ENCODE assay signal across 8 cellular contexts in the genomic region with DNA sequence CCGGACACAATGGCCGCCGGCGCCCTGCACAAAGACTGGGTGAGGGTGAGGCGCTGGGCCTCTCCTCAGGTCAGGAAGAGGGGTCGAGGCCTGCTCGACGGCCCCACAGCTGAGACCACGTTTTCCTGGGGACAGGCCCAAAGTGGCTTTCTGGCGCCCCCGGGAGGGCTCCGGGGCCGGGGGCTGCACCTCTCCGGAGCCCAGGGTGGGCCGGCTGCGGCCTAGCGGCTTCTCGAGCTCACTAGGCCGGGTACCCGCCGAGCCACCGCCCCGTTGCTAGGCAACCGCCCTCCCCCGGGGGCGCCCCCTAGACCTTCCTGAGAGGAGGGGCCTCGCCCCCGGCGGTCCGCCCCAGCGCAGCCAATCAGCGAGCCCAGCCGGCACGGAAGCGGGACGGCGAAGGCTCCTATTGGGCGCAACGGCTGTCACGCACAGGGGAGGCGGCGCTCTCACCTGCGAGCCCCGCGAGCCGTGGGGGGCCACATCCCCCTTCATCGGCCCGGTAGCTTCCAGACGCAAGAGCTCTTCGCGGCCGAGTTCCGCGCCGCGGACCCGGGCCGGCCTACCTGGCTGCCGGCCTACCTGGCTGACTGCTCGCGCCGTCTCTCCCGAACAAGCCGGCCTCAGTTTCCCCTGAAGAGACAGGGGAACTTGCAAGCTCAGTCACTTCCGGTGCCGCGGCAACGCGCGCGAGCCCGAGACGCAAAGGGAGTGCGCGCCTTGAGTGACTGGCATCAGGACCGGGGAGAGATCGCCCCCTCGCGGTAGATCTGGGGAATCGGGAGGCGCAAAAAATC. TPM values are rescaled to one million over a fixed set of nuclear protein-coding genes. Genes with fewer than 3 reads are reported as not detected.
DNase-seq lines count a peak whose midpoint lies in the region; ATAC-seq and TF ChIP-seq lines count a peak whose summit lies in the region.

No MANE protein-coding gene starts in this region.

- H3K4me3 ChIP-seq in kidney epithelial cell (ENCODE audit: low read depth, low read length): peak overlapping the region; percentile 75

- H3K27me3 ChIP-seq in kidney epithelial cell (ENCODE audit: control insufficient read depth, insufficient read depth, low read length): no peaks in the 10 kb centered on the region

- peak; percentile 88 for TF ChIP-seq CTCF in kidney epithelial cell (IDR thresholded peaks at IDR 0.05; ENCODE audit: insufficient read depth, low read length, poor library complexity, severe bottlenecking)

- H3K36me3 Mint-ChIP-seq in central memory CD8-positive, alpha-beta T cell (ENCODE audit: insufficient read depth): peaks cover 16% of the 10 kb centered on the region

- H3K4me3 Mint-ChIP-seq in central memory CD8-positive, alpha-beta T cell: peak overlapping the region; percentile 96

- peak; percentile 86 for ATAC-seq in GM19025 (IDR thresholded peaks at IDR 0.05; ENCODE audit: low read depth, unreplicated experiment)
- ATAC-seq in HG03280 (IDR thresholded peaks at IDR 0.05; ENCODE audit: unreplicated experiment): peak; percentile 89
- peak; percentile 93 for ATAC-seq in central memory CD8-positive, alpha-beta T cell (replicated peaks; ENCODE audit: extremely low read depth, poor library complexity, severe bottlenecking)

- peak overlapping the region; percentile 95 for H3K27ac Mint-ChIP-seq in central memory CD8-positive, alpha-beta T cell (ENCODE audit: low read depth)

- H3K27me3 Mint-ChIP-seq in central memory CD8-positive, alpha-beta T cell: no peaks in the 10 kb centered on the region

- peaks cover 5% of the 10 kb centered on the region for H3K36me3 ChIP-seq in kidney epithelial cell (ENCODE audit: control insufficient read depth, insufficient read depth, low read length)

- H3K4me1 Mint-ChIP-seq in central memory CD8-positive, alpha-beta T cell: peaks cover 44% of the 10 kb centered on the region

- peak; percentile 98 for DNase-seq in Ammon's horn (ENCODE audit: low spot score)
- peak; percentile 98 for DNase-seq in NCI-H226
- peak; percentile 97 for DNase-seq in activated CD4-positive, CD25-positive, alpha-beta regulatory T cell treated with anti-CD3 and anti-CD28 coated beads, Interleukin-2, amount 50 U/mL, for 16 hours (ENCODE audit: low read depth, low spot score)
- peak; percentile 96 to 98 for DNase-seq in central memory CD8-positive, alpha-beta T cell (ENCODE audit: low spot score in 2 of 2)
- DNase-seq in kidney epithelial cell (ENCODE audit: low read depth): peak; percentile 87
- DNase-seq in stimulated activated CD4-positive, alpha-beta T cell treated with anti-CD3 and anti-CD28 coated beads, Interleukin-15, amount 100 ng/mL, for 24 hours: peak; percentile 99

- H3K9me3 Mint-ChIP-seq in central memory CD8-positive, alpha-beta T cell: no peaks in the 10 kb centered on the region

RNA-seq across cellular contexts. Expression of a gene that starts 0.8 kb away (rescaled TPM):
- total RNA-seq in kidney epithelial cell: 252 and 283 TPM in 2 replicates

RNA-seq across cellular contexts. Expression of a gene that starts 15.6 kb away (rescaled TPM):
- 16.0 and 16.1 TPM in 2 replicates for total RNA-seq in kidney epithelial cell

Comparison
In these comparisons a context has a peak if more than half of its experiments do, and no peak if none do; other contexts are left out.
1. Peak in every context shown above with its lines: DNase-seq, ATAC-seq and H3K4me3 ChIP-seq.